Comparison of ENCODE assay signal across 9 cellular contexts in genomic region chr5:153352685-153353219, GRCh38.
DNase-seq lines count a peak whose midpoint lies in the region; ATAC-seq and TF ChIP-seq lines count a peak whose summit lies in the region.
"Had no signal": no experiment of that assay in that cellular context is flagged by ENCODE, and none has a peak within 500 bp of the region (broad histone marks: within the 10 kb centered on the region; RNA-seq: fewer than 3 reads in every experiment).

No MANE protein-coding gene starts in this region.

- no peak overlapping the region for H3K27ac ChIP-seq in parathyroid adenoma
- H3K27ac ChIP-seq: dorsolateral prefrontal cortex had no signal

- ATAC-seq in GM19035 (IDR thresholded peaks at IDR 0.05; ENCODE audit: unreplicated experiment), result peak; percentile 53
- ATAC-seq in HG03039 (IDR thresholded peaks at IDR 0.05; ENCODE audit: unreplicated experiment), result peak; percentile 82

- no peak overlapping the region for H3K4me3 ChIP-seq in parathyroid adenoma (ENCODE audit: low read depth, low read length)

- H3K36me3 ChIP-seq in parathyroid adenoma (ENCODE audit: control insufficient read depth, insufficient read depth, low read length), result no peaks in the 10 kb centered on the region

- no peaks in the 10 kb centered on the region for H3K4me1 ChIP-seq in parathyroid adenoma

- no peak overlapping the region for H3K9ac ChIP-seq in parathyroid adenoma

- H3K4me2 ChIP-seq in parathyroid adenoma (ENCODE audit: low read length), result peak overlapping the region; percentile 8

- H3K9me3 ChIP-seq in parathyroid adenoma (ENCODE audit: control insufficient read depth, low read length), result no peaks in the 10 kb centered on the region

- H2AFZ ChIP-seq in parathyroid adenoma, result no peak overlapping the region

- H3K79me2 ChIP-seq in parathyroid adenoma, result no peaks in the 10 kb centered on the region

- H3K27me3 ChIP-seq in parathyroid adenoma (ENCODE audit: control insufficient read depth, insufficient read depth, low read length), result no peaks in the 10 kb centered on the region

- TF ChIP-seq CTCF in parathyroid adenoma (IDR thresholded peaks at IDR 0.05), result no peak

- peak; percentile 7 for DNase-seq in activated CD4-positive, alpha-beta T cell treated with anti-CD3 and anti-CD28 coated beads, Interleukin-2, amount 50 U/mL, for 1 hour
- DNase-seq in NCI-H510A treated with DMSO at 0.1 percent for 48 hours (lab: John Stamatoyannopoulos, UW) (no peak), SIG-M5 treated with dmso at 0.1 percent for 504 hours (lab: John Stamatoyannopoulos, UW; ENCODE audit: unreplicated experiment) (no peak), superior temporal gyrus (ENCODE audit: extremely low spot score) (no peak), HK-2 (ENCODE audit: unreplicated experiment) (no peak)
